ENCODE assay signal across 1 cellular context in the genomic region with DNA sequence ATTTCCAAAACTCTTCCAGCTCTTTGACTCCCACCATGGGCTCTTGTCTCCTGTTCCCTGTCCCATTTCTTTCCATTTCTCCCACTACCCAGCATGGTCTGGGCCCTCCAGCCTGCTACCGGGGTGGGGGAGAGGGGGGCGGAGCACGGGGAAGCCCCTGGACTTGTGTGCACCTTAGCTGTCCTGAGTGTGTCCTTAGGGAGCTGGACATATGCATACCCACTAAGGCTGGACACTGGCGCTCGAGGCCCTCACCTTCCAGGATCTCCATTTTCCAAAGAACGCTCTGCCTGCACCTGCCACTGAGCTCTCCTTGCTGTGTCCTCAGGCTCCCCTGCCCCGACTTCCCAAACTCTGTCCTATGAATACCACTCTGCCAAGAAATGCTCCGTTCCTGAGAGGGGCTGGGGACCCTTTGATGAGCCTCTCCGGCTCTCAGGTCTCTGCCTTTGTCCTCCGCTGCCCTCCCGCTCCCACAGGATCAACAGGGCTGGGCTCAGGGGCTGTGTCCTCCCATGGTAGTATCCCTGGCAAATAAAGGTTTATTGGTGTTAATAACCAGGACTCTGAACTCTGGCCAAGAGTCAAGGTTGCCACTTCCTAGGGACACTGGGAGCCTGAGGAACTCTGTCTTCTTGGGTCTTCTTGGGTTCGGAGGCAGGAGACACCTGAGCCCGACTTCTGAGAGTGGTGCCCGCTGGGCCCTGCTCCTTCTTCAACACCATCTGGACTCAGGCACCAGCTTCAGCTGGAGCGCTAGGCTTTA.
TF ChIP-seq lines count a peak whose summit lies in the region.

No MANE protein-coding gene starts in this region.

TF ChIP-seq in IMR-90, 13 proteins besides CTCF, POLR2A, EP300 and RAD21:
- TF ChIP-seq FOS (IDR thresholded peaks at IDR 0.05; ENCODE audit: low read depth, low read length), result no peak
- TF ChIP-seq, protein P1, sequence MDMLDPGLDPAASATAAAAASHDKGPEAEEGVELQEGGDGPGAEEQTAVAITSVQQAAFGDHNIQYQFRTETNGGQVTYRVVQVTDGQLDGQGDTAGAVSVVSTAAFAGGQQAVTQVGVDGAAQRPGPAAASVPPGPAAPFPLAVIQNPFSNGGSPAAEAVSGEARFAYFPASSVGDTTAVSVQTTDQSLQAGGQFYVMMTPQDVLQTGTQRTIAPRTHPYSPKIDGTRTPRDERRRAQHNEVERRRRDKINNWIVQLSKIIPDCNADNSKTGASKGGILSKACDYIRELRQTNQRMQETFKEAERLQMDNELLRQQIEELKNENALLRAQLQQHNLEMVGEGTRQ (IDR thresholded peaks at IDR 0.05; ENCODE audit: low read depth, low read length), result no peak
- TF ChIP-seq NFE2L2 (IDR thresholded peaks at IDR 0.05; ENCODE audit: low read depth, low read length), result no peak
